In genomic region chr2:239267411-239267941, GRCh38 we compare ENCODE assay signal across 8 cellular contexts.
A peak's percentile ranks its signal among the peaks of the same experiment; 100 is the strongest.
DNase-seq lines count a peak whose midpoint lies in the region; ATAC-seq and TF ChIP-seq lines count a peak whose summit lies in the region.

No MANE protein-coding gene starts in this region.

- H3K27ac ChIP-seq in RWPE2 (ENCODE audit: poor library complexity, severe bottlenecking) (peak overlapping the region; percentile 17), skin epidermis (peak overlapping the region in 20 of 21 experiments; percentile 29 to 93 (median 79))

- peak; percentile 41 for TF ChIP-seq CTCF in RWPE2 (IDR thresholded peaks at IDR 0.05; ENCODE audit: poor library complexity, severe bottlenecking)

- in situ Hi-C loops in G401 (cut with HindIII; ENCODE audit: low sequenced_read_pairs), result no loop called here

- peaks cover 36% of the 10 kb centered on the region for H3K4me1 ChIP-seq in RWPE2 (ENCODE audit: insufficient read depth, poor library complexity, severe bottlenecking)

- H3K9me3 ChIP-seq in RWPE2 (ENCODE audit: severe bottlenecking), result no peaks in the 10 kb centered on the region

- peak; percentile 92 for ATAC-seq in GM18858 (IDR thresholded peaks at IDR 0.05; ENCODE audit: unreplicated experiment)
- ATAC-seq in HG03045 (IDR thresholded peaks at IDR 0.05; ENCODE audit: unreplicated experiment), result peak; percentile 86
- ATAC-seq in RWPE2 (ENCODE audit: low read depth), result peak; percentile 77

- peak; percentile 65 for DNase-seq in RWPE2 (ENCODE audit: low spot score)
- peak; percentile 87 for DNase-seq in activated effector memory CD4-positive, alpha-beta T cell treated with Interleukin-2 at 50 U/mL for 16 hours
- peak; percentile 45 for DNase-seq in glomerular visceral epithelial cell (ENCODE audit: extremely low spot score)
- no peak for DNase-seq in iPS-NIHi11 (ENCODE audit: low spot score)
- DNase-seq in G401 (ENCODE audit: low spot score), result no peak

- H3K36me3 ChIP-seq in RWPE2 (ENCODE audit: low read depth), result no peaks in the 10 kb centered on the region

- H3K4me3 ChIP-seq in RWPE2 (ENCODE audit: severe bottlenecking), result no peak overlapping the region
- peak overlapping the region in 6 of 7 experiments; percentile 12 to 34 (median 28) for H3K4me3 ChIP-seq in skin epidermis

- H3K27me3 ChIP-seq in RWPE2 (ENCODE audit: insufficient read depth, poor library complexity, severe bottlenecking), result no peaks in the 10 kb centered on the region

Comparison
In these comparisons a context has a peak if more than half of its experiments do, and no peak if none do; other contexts are left out.
1. DNase-seq: peak in RWPE2 (single experiment), activated effector memory CD4-positive, alpha-beta T cell treated with Interleukin-2 at 50 U/mL for 16 hours (single experiment) and glomerular visceral epithelial cell (single experiment); none in iPS-NIHi11 (single experiment) and G401 (single experiment).
2. Peak in every context shown above with its lines, with median percentiles within 50 percentile points of each other: ATAC-seq.